In the genomic region with DNA sequence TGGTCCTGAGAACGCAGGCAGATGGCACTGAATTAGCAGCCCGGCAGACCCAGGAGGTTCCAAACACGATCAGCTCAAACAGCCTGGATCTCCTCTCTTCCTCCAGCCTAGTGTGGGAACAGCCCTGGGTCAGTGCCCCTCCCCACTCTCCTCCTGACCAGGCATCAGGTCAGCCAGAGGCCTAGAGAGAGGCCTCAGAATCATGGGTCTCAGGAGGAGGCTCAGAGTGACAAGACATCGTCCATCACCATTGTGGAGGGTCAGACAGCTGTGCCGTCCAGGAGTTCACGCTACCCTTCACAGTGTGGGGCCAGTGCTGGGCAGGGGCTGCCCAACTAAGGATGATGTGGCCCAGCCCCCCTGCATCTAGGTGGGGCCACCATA, we compare ENCODE assay signal across 18 cellular contexts.
"Had no signal": no experiment of that assay in that cellular context is flagged by ENCODE, and none has a peak within 500 bp of the region (broad histone marks: within the 10 kb centered on the region; RNA-seq: fewer than 3 reads in every experiment).

No MANE protein-coding gene starts in this region.

- H3K27me3 ChIP-seq: upper lobe of left lung had no signal

- H3K9me3 ChIP-seq: gastroesophageal sphincter, heart left ventricle, thoracic aorta, upper lobe of left lung had no signal

- H3K27ac ChIP-seq: cardiac muscle cell, gastroesophageal sphincter, heart left ventricle, thoracic aorta, upper lobe of left lung had no signal

- H3K4me3 ChIP-seq: cardiac muscle cell, gastroesophageal sphincter, heart left ventricle, thoracic aorta, upper lobe of left lung had no signal

- ATAC-seq: activated naive CD8-positive, alpha-beta T cell treated with anti-CD3 and anti-CD28 coated beads, Interleukin-2, amount 50 U/mL, for 24 hours; effector memory CD8-positive, alpha-beta T cell; gastroesophageal sphincter; heart left ventricle; left cardiac atrium had no signal

- H3K4me3 Mint-ChIP-seq: activated naive CD8-positive, alpha-beta T cell treated with anti-CD3 and anti-CD28 coated beads, Interleukin-2, amount 50 U/mL, for 24 hours; effector memory CD8-positive, alpha-beta T cell; memory B cell; neural crest cell had no signal

- H3K36me3 Mint-ChIP-seq: memory B cell had no signal

- DNase-seq: activated CD4-positive, alpha-beta T cell treated with anti-CD3 and anti-CD28 coated beads for 1 hour; activated CD4-positive, alpha-beta T cell treated with anti-CD3 and anti-CD28 coated beads, Interleukin-2, amount 50 U/mL, for 1 hour; activated gamma-delta T cell; activated naive CD4-positive, alpha-beta T cell treated with anti-CD3 and anti-CD28 coated beads, Interleukin-2, amount 50 U/mL, for 16 hours; activated naive CD8-positive, alpha-beta T cell treated with anti-CD3 and anti-CD28 coated beads, Interleukin-2, amount 50 U/mL, for 24 hours; effector memory CD8-positive, alpha-beta T cell; left cardiac atrium; occipital lobe; stimulated activated CD4-positive, alpha-beta T cell treated with anti-CD3 and anti-CD28 coated beads, Interleukin-2, amount 100 ng/mL, for 48 hours; stimulated activated naive CD4-positive, alpha-beta T cell treated with Interleukin-2 at 50 U/mL for 16 hours; T-helper 1 cell had no signal

- H3K27ac Mint-ChIP-seq: activated naive CD8-positive, alpha-beta T cell treated with anti-CD3 and anti-CD28 coated beads, Interleukin-2, amount 50 U/mL, for 24 hours; effector memory CD8-positive, alpha-beta T cell; memory B cell had no signal

- H3K9me3 Mint-ChIP-seq: activated naive CD8-positive, alpha-beta T cell treated with anti-CD3 and anti-CD28 coated beads, Interleukin-2, amount 50 U/mL, for 24 hours; effector memory CD8-positive, alpha-beta T cell; memory B cell; neural crest cell had no signal

- H3K4me1 ChIP-seq: gastroesophageal sphincter, heart left ventricle, upper lobe of left lung had no signal

- H3K36me3 ChIP-seq: cardiac muscle cell, gastroesophageal sphincter, heart left ventricle, thoracic aorta, upper lobe of left lung had no signal

- H3K4me1 Mint-ChIP-seq: activated naive CD8-positive, alpha-beta T cell treated with anti-CD3 and anti-CD28 coated beads, Interleukin-2, amount 50 U/mL, for 24 hours; memory B cell had no signal
